ENCODE assay signal across 8 cellular contexts in genomic region chr12:45762185-45763110, GRCh38. TPM values are rescaled to one million over a fixed set of nuclear protein-coding genes. Genes with fewer than 3 reads are reported as not detected.
DNase-seq lines count a peak whose midpoint lies in the region; ATAC-seq and TF ChIP-seq lines count a peak whose summit lies in the region.

No MANE protein-coding gene starts in this region.

- H3K27me3 Mint-ChIP-seq in activated CD4-positive, alpha-beta memory T cell treated with anti-CD3 and anti-CD28 coated beads, Interleukin-2, amount 10 ng/mL, durations not matched to agents 7 days and 5 days = no peaks in the 10 kb centered on the region

- no CpG with 5 or more reads among the region's 3 CpGs for WGBS in mesendoderm (ENCODE audit: extremely low coverage, insufficient coverage, low lambda C conversion rate)

- H3K4me3 Mint-ChIP-seq in activated CD4-positive, alpha-beta memory T cell treated with anti-CD3 and anti-CD28 coated beads, Interleukin-2, amount 10 ng/mL, durations not matched to agents 7 days and 5 days = no peak overlapping the region

- DNase-seq in D341Med (ENCODE audit: low spot score) (peak; percentile 53), H4 (ENCODE audit: low spot score) (peak; percentile 45), NCI-H526 treated with DMSO at 0.1 percent for 48 hours (lab: John Stamatoyannopoulos, UW) (peak; percentile 24), dorsolateral prefrontal cortex (no peak), mesendoderm (peak; percentile 84)
- DNase-seq in activated T-cell treated with anti-CD3 and anti-CD28 coated beads, Interleukin-2, amount 50 U/mL, for 1 hour = no peak
- no peak for DNase-seq in activated CD4-positive, alpha-beta memory T cell treated with anti-CD3 and anti-CD28 coated beads, Interleukin-2, amount 10 ng/mL, durations not matched to agents 7 days and 5 days

- H3K27me3 ChIP-seq in dorsolateral prefrontal cortex (no peaks in the 10 kb centered on the region), mesendoderm (ENCODE audit: insufficient read depth, low read length, poor library complexity) (no peaks in the 10 kb centered on the region)

- no peak overlapping the region for H3K56ac ChIP-seq in mesendoderm (ENCODE audit: low read length)

- no peak overlapping the region for H3K4ac ChIP-seq in mesendoderm (ENCODE audit: low read depth, low read length)

- H3K4me3 ChIP-seq in dorsolateral prefrontal cortex (peak overlapping the region in 2 of 59 donors; percentile 0 to 4), mesendoderm (ENCODE audit: low read length) (no peak overlapping the region)

- H3K79me1 ChIP-seq in mesendoderm (ENCODE audit: low read length) = peaks cover 3% of the 10 kb centered on the region

- CTCF ChIA-PET in activated CD4-positive, alpha-beta memory T cell treated with anti-CD3 and anti-CD28 coated beads, Interleukin-2, amount 10 ng/mL, durations not matched to agents 7 days and 5 days (lab: Charles Lee) = interaction anchor here (0.6 to 2.1 kb wide), 11 partner anchors 10 to 240 kb away, joined by 3 to 10 read pairs (median 3); no protein-coding TSS in a partner anchor

- H2BK15ac ChIP-seq in mesendoderm (replicated peaks; ENCODE audit: low read depth) = no peak overlapping the region

- H3K36me3 Mint-ChIP-seq in activated CD4-positive, alpha-beta memory T cell treated with anti-CD3 and anti-CD28 coated beads, Interleukin-2, amount 10 ng/mL, durations not matched to agents 7 days and 5 days (ENCODE audit: low read depth) = peaks cover 15% of the 10 kb centered on the region

- H4K5ac ChIP-seq in mesendoderm (ENCODE audit: low read length) = no peak overlapping the region

- H2BK5ac ChIP-seq in mesendoderm (ENCODE audit: low read length) = no peak overlapping the region

- H2AK5ac ChIP-seq in mesendoderm (ENCODE audit: low read length) = no peak overlapping the region

- intact Hi-C loops in dorsolateral prefrontal cortex (cut with DNase I) = loop anchor here (5.0 to 10.0 kb wide), 2 partner anchors 230 to 232 kb away; partner anchors contain the start of gene SCAF11 (in 2 of the 2)

- H4K8ac ChIP-seq in mesendoderm (ENCODE audit: low read depth, low read length) = no peak overlapping the region

- peaks cover 17% of the 10 kb centered on the region for H3K79me2 ChIP-seq in mesendoderm (ENCODE audit: control insufficient read depth, insufficient read depth, low read length)

- no peak for ATAC-seq in HG03457 (IDR thresholded peaks at IDR 0.05; ENCODE audit: unreplicated experiment)

- peaks cover 2% of the 10 kb centered on the region for H3K4me1 Mint-ChIP-seq in activated CD4-positive, alpha-beta memory T cell treated with anti-CD3 and anti-CD28 coated beads, Interleukin-2, amount 10 ng/mL, durations not matched to agents 7 days and 5 days

- H3K27ac ChIP-seq in dorsolateral prefrontal cortex (peak overlapping the region in 13 of 59 donors; percentile 0 to 66 (median 39)), mesendoderm (ENCODE audit: low read depth, low read length) (no peak overlapping the region)

- no peak overlapping the region for H3K4me2 ChIP-seq in mesendoderm (ENCODE audit: low read length)

- H3K27ac Mint-ChIP-seq in activated CD4-positive, alpha-beta memory T cell treated with anti-CD3 and anti-CD28 coated beads, Interleukin-2, amount 10 ng/mL, durations not matched to agents 7 days and 5 days = no peak overlapping the region

- no peaks in the 10 kb centered on the region for H3K36me3 ChIP-seq in mesendoderm (ENCODE audit: control insufficient read depth, insufficient read depth, low read length)

- TF ChIP-seq CTCF in dorsolateral prefrontal cortex (IDR thresholded peaks at IDR 0.05 in 54 of 56, conservative IDR thresholded peaks at IDR 0.05 in 2 of 56; ENCODE audit: low read depth in 1 of 56, partially characterized antibody in 56 of 56) = peak; percentile 36 to 81 (median 63)

- no peaks in the 10 kb centered on the region for H3K9me3 Mint-ChIP-seq in activated CD4-positive, alpha-beta memory T cell treated with anti-CD3 and anti-CD28 coated beads, Interleukin-2, amount 10 ng/mL, durations not matched to agents 7 days and 5 days

- no peak overlapping the region for H3K9ac ChIP-seq in mesendoderm (ENCODE audit: low read length)

- no peak overlapping the region for H3K18ac ChIP-seq in mesendoderm (ENCODE audit: low read length)

- H3K4me1 ChIP-seq in mesendoderm (ENCODE audit: control insufficient read depth, low read depth, low read length) = peaks cover under 1% of the 10 kb centered on the region

- POLR2A ChIA-PET in activated CD4-positive, alpha-beta memory T cell treated with anti-CD3 and anti-CD28 coated beads, Interleukin-2, amount 10 ng/mL, durations not matched to agents 7 days and 5 days (lab: Charles Lee) = no interaction called here

- no peak overlapping the region for H2BK120ac ChIP-seq in mesendoderm (ENCODE audit: low read depth, low read length)

- H3K23ac ChIP-seq in mesendoderm (ENCODE audit: low read length) = no peak overlapping the region

RNA-seq across cellular contexts. Expression of gene ARID2, which starts 32.9 kb away (rescaled TPM):
- 12.1 and 12.8 TPM in 2 replicates for total RNA-seq in H4 (2014; rRNA removed; shearing (Covaris generic))
- total RNA-seq in dorsolateral prefrontal cortex = 10 to 100 TPM; 18.3 to 54.8 (median 27.6) TPM
- polyA plus RNA-seq in mesendoderm (2013, experiment 1 of 2) = 15.0 TPM
- polyA plus RNA-seq in mesendoderm (2013, experiment 2 of 2) = 14.5 TPM
- total RNA-seq in activated CD4-positive, alpha-beta memory T cell treated with anti-CD3 and anti-CD28 coated beads, Interleukin-2, amount 10 ng/mL, durations not matched to agents 7 days and 5 days = 10 to 100 TPM; 39.9 to 43.9 TPM

Comparison
In these comparisons a context has a peak if more than half of its experiments do, and no peak if none do; other contexts are left out.
1. DNase-seq: peak in D341Med (single experiment), H4 (single experiment), NCI-H526 treated with DMSO at 0.1 percent for 48 hours (single experiment) and mesendoderm (single experiment); none in dorsolateral prefrontal cortex (0 of 10), activated T-cell treated with anti-CD3 and anti-CD28 coated beads, Interleukin-2, amount 50 U/mL, for 1 hour (single experiment) and activated CD4-positive, alpha-beta memory T cell treated with anti-CD3 and anti-CD28 coated beads, Interleukin-2, amount 10 ng/mL, durations not matched to agents 7 days and 5 days (single experiment).